In genomic region chr2:105883911-105884694, GRCh38 we compare ENCODE assay signal across 22 cellular contexts.
A peak's percentile ranks its signal among the peaks of the same experiment; 100 is the strongest.
DNase-seq lines count a peak whose midpoint lies in the region; ATAC-seq and TF ChIP-seq lines count a peak whose summit lies in the region.
"Had no signal": no experiment of that assay in that cellular context is flagged by ENCODE, and none has a peak within 500 bp of the region (broad histone marks: within the 10 kb centered on the region; RNA-seq: fewer than 3 reads in every experiment).

No MANE protein-coding gene starts in this region.

- intact Hi-C loops in natural killer cell (cut with micrococcal nuclease) (no loop called here), right cardiac atrium (cut with DNase I) (no loop called here), PC-9 (cut with micrococcal nuclease; ENCODE audit: unreplicated experiment) (no loop called here), OCI-LY7 (cut with micrococcal nuclease; ENCODE audit: unreplicated experiment) (loop anchor here (5.0 to 10.0 kb wide), 2 partner anchors 87 to 309 kb away; no protein-coding TSS in a partner anchor)

- no peak for DNase-seq in natural killer cell
- no peak for DNase-seq in natural killer cell treated with Interleukin-12 subunit alpha and Interleukin-12 subunit beta and Interleukin-15 and Interleukin-18, amount 100 ng/mL, for 72 hours (ENCODE audit: low spot score)
- no peak for DNase-seq in T-helper 17 cell
- DNase-seq in right cardiac atrium: no peak
- DNase-seq in PC-9: no peak
- no peak for DNase-seq in OCI-LY7 (ENCODE audit: low spot score)
- DNase-seq: activated CD4-positive, alpha-beta T cell treated with anti-CD3 and anti-CD28 coated beads, Interleukin-2, amount 50 U/mL, for 4 hours; amygdala; Caco-2; effector CD8-positive, alpha-beta T cell; GOT3; KBM-7; MV-4-11; NCI-H2029; NCI-H446 treated with DMSO at 0.1 percent for 48 hours; spleen; stimulated activated CD4-positive, alpha-beta T cell treated with anti-CD3 and anti-CD28 coated beads, Interleukin-4, amount 100 ng/mL, for 4 hours had no signal

- POLR2A ChIA-PET in PC-9 (lab: Charles Lee; ENCODE audit: unreplicated experiment): no interaction called here
- POLR2A ChIA-PET in OCI-LY7 (lab: Charles Lee): interaction anchor here (0.7 kb wide), 1 partner anchor 75 kb away, joined by 4 read pairs; no protein-coding TSS in a partner anchor

- no peak overlapping the region for H3K4me3 Mint-ChIP-seq in natural killer cell
- H3K4me3 Mint-ChIP-seq in natural killer cell treated with Interleukin-12 subunit alpha and Interleukin-12 subunit beta and Interleukin-15 and Interleukin-18, amount 100 ng/mL, for 72 hours: no peak overlapping the region
- H3K4me3 Mint-ChIP-seq in T-helper 17 cell: peak overlapping the region; percentile 73
- H3K4me3 Mint-ChIP-seq: mesothelial cell of epicardium, neural crest cell had no signal

- TF ChIP-seq CTCF in natural killer cell (IDR thresholded peaks at IDR 0.05) (no peak), PC-9 (conservative IDR thresholded peaks at IDR 0.05) (no peak), OCI-LY7 (conservative IDR thresholded peaks at IDR 0.05; ENCODE audit: low read length) (no peak)

- H3K4me1 Mint-ChIP-seq in natural killer cell (peaks cover 55 to 63% of the 10 kb centered on the region in 2 donors), T-helper 17 cell (peaks cover 55% of the 10 kb centered on the region)
- H3K4me1 Mint-ChIP-seq in natural killer cell treated with Interleukin-12 subunit alpha and Interleukin-12 subunit beta and Interleukin-15 and Interleukin-18, amount 100 ng/mL, for 72 hours (ENCODE audit: low read depth in 2 of 2): peaks cover 51 to 53% of the 10 kb centered on the region in 2 donors

- H3K4me3 ChIP-seq in right cardiac atrium (ENCODE audit: low read length) (no peak overlapping the region), PC-9 (no peak overlapping the region), OCI-LY7 (ENCODE audit: low read depth, low read length, poor library complexity, severe bottlenecking) (no peak overlapping the region)
- H3K4me3 ChIP-seq: cardiac muscle cell, prostate gland, spleen had no signal

- CTCF ChIA-PET in PC-9 (lab: Charles Lee) (no interaction called here), OCI-LY7 (lab: Charles Lee; ENCODE audit: unreplicated experiment) (no interaction called here)

- H2AFZ ChIP-seq in PC-9 (no peak overlapping the region), OCI-LY7 (ENCODE audit: low read length) (no peak overlapping the region)

- ATAC-seq in natural killer cell: no peak
- no peak for ATAC-seq in natural killer cell treated with Interleukin-12 subunit alpha and Interleukin-12 subunit beta and Interleukin-15 and Interleukin-18, amount 100 ng/mL, for 72 hours
- ATAC-seq in T-helper 17 cell: no peak
- ATAC-seq in right cardiac atrium: peak; percentile 17 to 32
- ATAC-seq in GM19324 (IDR thresholded peaks at IDR 0.05; ENCODE audit: low FRiP score, unreplicated experiment): no peak

- 52% methylated on average over 11 of the region's 11 CpGs for WGBS in right cardiac atrium

- H3K27ac Mint-ChIP-seq in natural killer cell (peak overlapping the region; percentile 16 to 73), T-helper 17 cell (peak overlapping the region; percentile 57)
- no peak overlapping the region for H3K27ac Mint-ChIP-seq in natural killer cell treated with Interleukin-12 subunit alpha and Interleukin-12 subunit beta and Interleukin-15 and Interleukin-18, amount 100 ng/mL, for 72 hours
- H3K27ac Mint-ChIP-seq: mesothelial cell of epicardium had no signal

- H3K36me3 ChIP-seq in PC-9 (ENCODE audit: low read depth) (no peaks in the 10 kb centered on the region), OCI-LY7 (ENCODE audit: insufficient read depth, low read length) (peaks cover 7% of the 10 kb centered on the region)
- H3K36me3 ChIP-seq: cardiac muscle cell, prostate gland had no signal

- H3K4me1 ChIP-seq in right cardiac atrium (ENCODE audit: control insufficient read depth, insufficient read depth, low read length) (peaks cover 9% of the 10 kb centered on the region), PC-9 (replicated peaks; ENCODE audit: insufficient read depth) (no peaks in the 10 kb centered on the region), OCI-LY7 (ENCODE audit: insufficient read depth, low read length, poor library complexity, severe bottlenecking) (peaks cover 35% of the 10 kb centered on the region)

- H3K9me3 ChIP-seq in T-helper 17 cell (ENCODE audit: control insufficient read depth, low read length, poor library complexity, severe bottlenecking) (no peaks in the 10 kb centered on the region), right cardiac atrium (ENCODE audit: control insufficient read depth, low read length) (no peaks in the 10 kb centered on the region), PC-9 (ENCODE audit: insufficient read depth, low read depth) (no peaks in the 10 kb centered on the region), OCI-LY7 (ENCODE audit: low read length) (peaks cover 12% of the 10 kb centered on the region; the same call in 1 of the 2 replicates)
- H3K9me3 ChIP-seq: Caco-2, prostate gland had no signal

- H3K27me3 ChIP-seq in right cardiac atrium (ENCODE audit: control insufficient read depth, insufficient read depth): no peaks in the 10 kb centered on the region
- H3K27me3 ChIP-seq in PC-9 (ENCODE audit: insufficient read depth, low read depth): no peaks in the 10 kb centered on the region
- H3K27me3 ChIP-seq: cardiac muscle cell, spleen had no signal

- H3K27ac ChIP-seq in right cardiac atrium (ENCODE audit: low read length) (peak overlapping the region; percentile 8), PC-9 (no peak overlapping the region), OCI-LY7 (ENCODE audit: low read depth, low read length, poor library complexity, severe bottlenecking) (no peak overlapping the region)
- H3K27ac ChIP-seq: cardiac muscle cell, prostate gland had no signal

- no peaks in the 10 kb centered on the region for H3K9me3 Mint-ChIP-seq in natural killer cell
- peaks cover 2% of the 10 kb centered on the region for H3K9me3 Mint-ChIP-seq in natural killer cell treated with Interleukin-12 subunit alpha and Interleukin-12 subunit beta and Interleukin-15 and Interleukin-18, amount 100 ng/mL, for 72 hours

- H3K36me3 Mint-ChIP-seq in natural killer cell (no peaks in the 10 kb centered on the region), T-helper 17 cell (ENCODE audit: low read depth) (peaks cover 10% of the 10 kb centered on the region)
- H3K36me3 Mint-ChIP-seq in natural killer cell treated with Interleukin-12 subunit alpha and Interleukin-12 subunit beta and Interleukin-15 and Interleukin-18, amount 100 ng/mL, for 72 hours: peaks cover 18% of the 10 kb centered on the region

- H3K4me2 ChIP-seq in PC-9 (no peak overlapping the region), OCI-LY7 (ENCODE audit: low read length) (no peak overlapping the region)

- H3K79me2 ChIP-seq in PC-9 (ENCODE audit: low read depth) (no peaks in the 10 kb centered on the region), OCI-LY7 (ENCODE audit: insufficient read depth, low read depth, low read length) (no peaks in the 10 kb centered on the region)

- H3K9me2 ChIP-seq in PC-9 (ENCODE audit: insufficient read depth) (no peaks in the 10 kb centered on the region), OCI-LY7 (ENCODE audit: insufficient read depth, low read length) (no peaks in the 10 kb centered on the region)

- H3F3A ChIP-seq in PC-9 (ENCODE audit: insufficient read depth, low read depth): no peaks in the 10 kb centered on the region

- H3K27me3 Mint-ChIP-seq in natural killer cell (ENCODE audit: low read depth in 2 of 2): no peaks in the 10 kb centered on the region
- H3K27me3 Mint-ChIP-seq in natural killer cell treated with Interleukin-12 subunit alpha and Interleukin-12 subunit beta and Interleukin-15 and Interleukin-18, amount 100 ng/mL, for 72 hours: no peaks in the 10 kb centered on the region
- no peaks in the 10 kb centered on the region for H3K27me3 Mint-ChIP-seq in T-helper 17 cell

- no TSS peak for BruUV-seq in PC-9 (replicated peaks; lab: Mats Ljungman, UMichigan)
- no TSS peak for BruUV-seq in OCI-LY7 (replicated peaks; lab: Mats Ljungman, UMichigan)

- no peaks in the 10 kb centered on the region for H4K20me1 ChIP-seq in PC-9 (ENCODE audit: insufficient read depth)
- no peaks in the 10 kb centered on the region for H4K20me1 ChIP-seq in OCI-LY7 (ENCODE audit: insufficient read depth, low read length)

Comparison
In these comparisons a context has a peak if more than half of its experiments do, and no peak if none do; other contexts are left out.
1. H3K27ac Mint-ChIP-seq: peak in natural killer cell (2 of 2) and T-helper 17 cell (single experiment); none in natural killer cell treated with Interleukin-12 subunit alpha and Interleukin-12 subunit beta and Interleukin-15 and Interleukin-18, amount 100 ng/mL, for 72 hours (0 of 2).
2. ATAC-seq: peak in right cardiac atrium (2 of 2); none in natural killer cell (0 of 3), natural killer cell treated with Interleukin-12 subunit alpha and Interleukin-12 subunit beta and Interleukin-15 and Interleukin-18, amount 100 ng/mL, for 72 hours (0 of 2), T-helper 17 cell (single experiment) and GM19324 (single experiment).